ENCODE assay signal across 9 cellular contexts in genomic region chr4:7806080-7806630, GRCh38.
A peak's percentile ranks its signal among the peaks of the same experiment; 100 is the strongest.
DNase-seq lines count a peak whose midpoint lies in the region; ATAC-seq and TF ChIP-seq lines count a peak whose summit lies in the region.
"Had no signal": no experiment of that assay in that cellular context is flagged by ENCODE, and none has a peak within 500 bp of the region (broad histone marks: within the 10 kb centered on the region; RNA-seq: fewer than 3 reads in every experiment).

No MANE protein-coding gene starts in this region.

- H3K27me3 ChIP-seq in cardiac muscle cell (no peaks in the 10 kb centered on the region), uterus (no peaks in the 10 kb centered on the region), WERI-Rb-1 (ENCODE audit: insufficient read depth, low read depth, severe bottlenecking) (no peaks in the 10 kb centered on the region)

- no peaks in the 10 kb centered on the region for H3K27me3 Mint-ChIP-seq in activated T-cell treated with anti-CD3 and anti-CD28 coated beads, Interleukin-2, amount 50 U/mL, for 24 hours

- DNase-seq in NCI-H2029 (lab: John Stamatoyannopoulos, UW) (peak; percentile 20), NCI-H2029 treated with DMSO at 0.1 percent for 48 hours (lab: John Stamatoyannopoulos, UW) (no peak), cardiac muscle cell (ENCODE audit: low read depth in 1 of 2, low spot score in 1 of 2) (peak; percentile 58 to 95), myocyte (ENCODE audit: low read depth) (peak; percentile 91), uterus (peak; percentile 86), WERI-Rb-1 (no peak)
- no peak for DNase-seq in activated T-cell treated with anti-CD3 and anti-CD28 coated beads, Interleukin-2, amount 50 U/mL, for 24 hours
- no peak for DNase-seq in stimulated activated naive CD8-positive, alpha-beta T cell treated with anti-CD3 and anti-CD28 coated beads, Interleukin-15, Interleukin-2, amounts not matched to agents 100 U/mL and 50 U/mL, for 24 hours

- TF ChIP-seq CTCF in cardiac muscle cell (IDR thresholded peaks at IDR 0.05; ENCODE audit: low read depth, low read length) (no peak), uterus (IDR thresholded peaks at IDR 0.05) (no peak), WERI-Rb-1 (IDR thresholded peaks at IDR 0.05; ENCODE audit: low read depth, low read length) (no peak)

- peaks cover 29% of the 10 kb centered on the region for H3K4me1 ChIP-seq in cardiac muscle cell (ENCODE audit: low read depth)
- H3K4me1 ChIP-seq in uterus = peaks cover 9 to 15% of the 10 kb centered on the region in 2 donors

- H3K27ac Mint-ChIP-seq in activated T-cell treated with anti-CD3 and anti-CD28 coated beads, Interleukin-2, amount 50 U/mL, for 24 hours = no peak overlapping the region

- H3K36me3 ChIP-seq in cardiac muscle cell (peaks cover 7% of the 10 kb centered on the region), uterus (no peaks in the 10 kb centered on the region), WERI-Rb-1 (peaks cover 17% of the 10 kb centered on the region)

- peaks cover 11% of the 10 kb centered on the region for H3K4me1 Mint-ChIP-seq in activated T-cell treated with anti-CD3 and anti-CD28 coated beads, Interleukin-2, amount 50 U/mL, for 24 hours (ENCODE audit: low read depth)

- H3K4me3 ChIP-seq in cardiac muscle cell (no peak overlapping the region), uterus (no peak overlapping the region), WERI-Rb-1 (ENCODE audit: low read depth, low read length) (no peak overlapping the region)

- ATAC-seq in stimulated activated naive CD8-positive, alpha-beta T cell treated with anti-CD3 and anti-CD28 coated beads, Interleukin-15, Interleukin-2, amounts not matched to agents 100 U/mL and 50 U/mL, for 24 hours = no peak

- intact Hi-C loops in uterus (cut with DNase I; ENCODE audit: low total_unique reads) = no loop called here

- no peak overlapping the region for H3K4me3 Mint-ChIP-seq in activated T-cell treated with anti-CD3 and anti-CD28 coated beads, Interleukin-2, amount 50 U/mL, for 24 hours

- H3K9me3 Mint-ChIP-seq in activated T-cell treated with anti-CD3 and anti-CD28 coated beads, Interleukin-2, amount 50 U/mL, for 24 hours = no peaks in the 10 kb centered on the region

- no peaks in the 10 kb centered on the region for H3K9me3 ChIP-seq in cardiac muscle cell (ENCODE audit: low read depth)
- no peaks in the 10 kb centered on the region for H3K9me3 ChIP-seq in uterus
- no peaks in the 10 kb centered on the region for H3K9me3 ChIP-seq in WERI-Rb-1 (ENCODE audit: severe bottlenecking)

- peaks cover 38% of the 10 kb centered on the region for H3K36me3 Mint-ChIP-seq in activated T-cell treated with anti-CD3 and anti-CD28 coated beads, Interleukin-2, amount 50 U/mL, for 24 hours (ENCODE audit: low read depth)

- H3K27ac ChIP-seq in cardiac muscle cell (peak overlapping the region; percentile 20), uterus (peak overlapping the region; percentile 76 to 86), WERI-Rb-1 (no peak overlapping the region)
- H3K27ac ChIP-seq: 22Rv1 had no signal

- TF ChIP-seq POLR2A in uterus (IDR thresholded peaks at IDR 0.05) = no peak

Comparison
In these comparisons a context has a peak if more than half of its experiments do, and no peak if none do; other contexts are left out.
1. DNase-seq: peak in NCI-H2029 (single experiment), cardiac muscle cell (2 of 2), myocyte (single experiment) and uterus (2 of 2); none in NCI-H2029 treated with DMSO at 0.1 percent for 48 hours (single experiment), activated T-cell treated with anti-CD3 and anti-CD28 coated beads, Interleukin-2, amount 50 U/mL, for 24 hours (single experiment), WERI-Rb-1 (single experiment) and stimulated activated naive CD8-positive, alpha-beta T cell treated with anti-CD3 and anti-CD28 coated beads, Interleukin-15, Interleukin-2, amounts not matched to agents 100 U/mL and 50 U/mL, for 24 hours (single experiment).